ENCODE assay signal across 11 cellular contexts in the genomic region with DNA sequence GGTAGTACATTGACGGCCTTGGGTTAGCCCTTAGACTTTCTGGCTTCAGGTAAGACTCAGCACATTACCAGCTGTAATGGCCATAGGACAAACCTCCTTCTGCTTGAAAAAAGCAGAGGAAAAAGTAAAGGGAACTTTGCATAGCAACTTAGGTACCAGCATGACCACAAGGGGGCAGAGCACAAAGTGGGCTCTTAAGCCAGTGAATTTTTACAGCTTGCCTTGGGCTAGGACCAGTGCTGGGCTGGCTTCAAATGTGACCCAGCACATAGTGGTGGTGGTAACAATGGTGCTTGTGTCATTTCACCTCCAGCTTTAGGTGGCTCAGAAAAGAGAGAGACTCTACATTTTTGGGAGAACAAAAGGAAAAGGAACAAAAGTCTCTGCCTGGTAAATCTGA.
DNase-seq lines count a peak whose midpoint lies in the region; ATAC-seq and TF ChIP-seq lines count a peak whose summit lies in the region.
"Had no signal": no experiment of that assay in that cellular context is flagged by ENCODE, and none has a peak within 500 bp of the region (broad histone marks: within the 10 kb centered on the region; RNA-seq: fewer than 3 reads in every experiment).

No MANE protein-coding gene starts in this region.

- H3F3A ChIP-seq in PC-3 (ENCODE audit: low read length, unreplicated experiment), result no peaks in the 10 kb centered on the region

- H3K9ac ChIP-seq in PC-3 (ENCODE audit: low read length), result no peak overlapping the region

- H3K4me1 ChIP-seq in PC-3 (ENCODE audit: insufficient read depth, low read length), result no peaks in the 10 kb centered on the region

- ATAC-seq in PC-3 (no peak), HG03175 (IDR thresholded peaks at IDR 0.05; ENCODE audit: unreplicated experiment) (no peak)
- ATAC-seq: stimulated activated effector memory CD8-positive, alpha-beta T cell treated with anti-CD3 and anti-CD28 coated beads, Interleukin-12 subunit alpha, Interleukin-12 subunit beta, amount 100 ng/mL, for 72 hours had no signal

- intact Hi-C loops in PC-3 (cut with micrococcal nuclease), result no loop called here
- intact Hi-C loops in activated T-helper 2 cell treated with anti-CD3 and anti-CD28 coated beads, Interferon-gamma antibody, Interleukin-2, Interleukin-4, amounts not matched to agents 10 μg/mL and 5 μg/mL and 100 μg/mL, durations not matched to agents 14 hours and 24 hours and 36 hours (cut with micrococcal nuclease), result no loop called here

- no peaks in the 10 kb centered on the region for H3K79me2 ChIP-seq in PC-3 (ENCODE audit: low read length)

- no TSS peak for BruUV-seq in PC-3 (replicated peaks; lab: Mats Ljungman, UMichigan)

- POLR2A ChIA-PET in PC-3 (lab: Charles Lee; ENCODE audit: unreplicated experiment), result no interaction called here

- no peaks in the 10 kb centered on the region for H3K9me3 ChIP-seq in PC-3 (ENCODE audit: low read length)
- H3K9me3 ChIP-seq: neutrophil had no signal

- no peaks in the 10 kb centered on the region for H3K9me2 ChIP-seq in PC-3 (replicated peaks; ENCODE audit: low read length)

- no peaks in the 10 kb centered on the region for H3K36me3 ChIP-seq in PC-3 (ENCODE audit: low read depth, low read length)
- H3K36me3 ChIP-seq: neutrophil had no signal

- CTCF ChIA-PET in PC-3 (lab: Charles Lee), result interaction anchor here (0.6 kb wide), 1 partner anchor 34 kb away, joined by 12 read pairs; no protein-coding TSS in a partner anchor

- TF ChIP-seq CTCF in PC-3 (conservative IDR thresholded peaks at IDR 0.05; ENCODE audit: low read depth, low read length) (peak; percentile 54), fibroblast of the aortic adventitia (IDR thresholded peaks at IDR 0.05; ENCODE audit: insufficient read depth, low read length) (peak; percentile 53)

- H3K4me3 ChIP-seq in PC-3 (ENCODE audit: low read length) (no peak overlapping the region), fibroblast of the aortic adventitia (ENCODE audit: low read depth, low read length) (no peak overlapping the region)

- no peak overlapping the region for H2AFZ ChIP-seq in PC-3 (ENCODE audit: low read length)

- H4K20me1 ChIP-seq in PC-3 (ENCODE audit: low read length), result no peaks in the 10 kb centered on the region

- DNase-seq in stimulated activated CD4-positive, alpha-beta T cell treated with anti-CD3 and anti-CD28 coated beads, Interleukin-15, amount 100 ng/mL, for 24 hours, result peak; percentile 4
- DNase-seq in stimulated activated CD4-positive, alpha-beta T cell treated with anti-CD3 and anti-CD28 coated beads, Interleukin-4, amount 100 ng/mL, for 4 hours, result no peak
- peak; percentile 39 for DNase-seq in PC-3
- DNase-seq in fibroblast of the aortic adventitia (ENCODE audit: low read depth), result peak; percentile 19
- DNase-seq in GM03348 (ENCODE audit: low spot score), result no peak
- DNase-seq in activated CD8-positive, alpha-beta memory T cell treated with anti-CD3 and anti-CD28 coated beads for 24 hours, result no peak
- DNase-seq in activated T-helper 2 cell treated with anti-CD3 and anti-CD28 coated beads, Interferon-gamma antibody, Interleukin-2, Interleukin-4, amounts not matched to agents 10 μg/mL and 5 μg/mL and 100 μg/mL, durations not matched to agents 14 hours and 24 hours and 36 hours (ENCODE audit: low spot score), result no peak
- DNase-seq: activated CD4-positive, alpha-beta T cell treated with anti-CD3 and anti-CD28 coated beads for 1 hour had no signal

- H3K36me3 Mint-ChIP-seq in activated T-helper 2 cell treated with anti-CD3 and anti-CD28 coated beads, Interferon-gamma antibody, Interleukin-2, Interleukin-4, amounts not matched to agents 10 μg/mL and 5 μg/mL and 100 μg/mL, durations not matched to agents 14 hours and 24 hours and 36 hours (ENCODE audit: low read depth), result no peaks in the 10 kb centered on the region
- H3K36me3 Mint-ChIP-seq: stimulated activated effector memory CD8-positive, alpha-beta T cell treated with anti-CD3 and anti-CD28 coated beads, Interleukin-12 subunit alpha, Interleukin-12 subunit beta, amount 100 ng/mL, for 72 hours had no signal

- H3K27ac ChIP-seq in PC-3 (ENCODE audit: low read length), result no peak overlapping the region
- H3K27ac ChIP-seq: neutrophil had no signal

- no peaks in the 10 kb centered on the region for H3K27me3 ChIP-seq in PC-3 (ENCODE audit: low read length)
- H3K27me3 ChIP-seq: neutrophil had no signal

- H3K4me2 ChIP-seq in PC-3 (ENCODE audit: low read length), result no peak overlapping the region

- H3K9me3 Mint-ChIP-seq in activated T-helper 2 cell treated with anti-CD3 and anti-CD28 coated beads, Interferon-gamma antibody, Interleukin-2, Interleukin-4, amounts not matched to agents 10 μg/mL and 5 μg/mL and 100 μg/mL, durations not matched to agents 14 hours and 24 hours and 36 hours, result peaks cover 16% of the 10 kb centered on the region

- no peaks in the 10 kb centered on the region for H3K4me1 Mint-ChIP-seq in activated T-helper 2 cell treated with anti-CD3 and anti-CD28 coated beads, Interferon-gamma antibody, Interleukin-2, Interleukin-4, amounts not matched to agents 10 μg/mL and 5 μg/mL and 100 μg/mL, durations not matched to agents 14 hours and 24 hours and 36 hours (ENCODE audit: low read depth)
- H3K4me1 Mint-ChIP-seq: stimulated activated effector memory CD8-positive, alpha-beta T cell treated with anti-CD3 and anti-CD28 coated beads, Interleukin-12 subunit alpha, Interleukin-12 subunit beta, amount 100 ng/mL, for 72 hours had no signal

- no peaks in the 10 kb centered on the region for H3K27me3 Mint-ChIP-seq in activated T-helper 2 cell treated with anti-CD3 and anti-CD28 coated beads, Interferon-gamma antibody, Interleukin-2, Interleukin-4, amounts not matched to agents 10 μg/mL and 5 μg/mL and 100 μg/mL, durations not matched to agents 14 hours and 24 hours and 36 hours (ENCODE audit: low read depth)

- no peak overlapping the region for H3K4me3 Mint-ChIP-seq in activated T-helper 2 cell treated with anti-CD3 and anti-CD28 coated beads, Interferon-gamma antibody, Interleukin-2, Interleukin-4, amounts not matched to agents 10 μg/mL and 5 μg/mL and 100 μg/mL, durations not matched to agents 14 hours and 24 hours and 36 hours (ENCODE audit: low read depth)
- H3K4me3 Mint-ChIP-seq: stimulated activated effector memory CD8-positive, alpha-beta T cell treated with anti-CD3 and anti-CD28 coated beads, Interleukin-12 subunit alpha, Interleukin-12 subunit beta, amount 100 ng/mL, for 72 hours had no signal

- H3K27ac Mint-ChIP-seq in activated T-helper 2 cell treated with anti-CD3 and anti-CD28 coated beads, Interferon-gamma antibody, Interleukin-2, Interleukin-4, amounts not matched to agents 10 μg/mL and 5 μg/mL and 100 μg/mL, durations not matched to agents 14 hours and 24 hours and 36 hours, result no peak overlapping the region
- H3K27ac Mint-ChIP-seq: stimulated activated effector memory CD8-positive, alpha-beta T cell treated with anti-CD3 and anti-CD28 coated beads, Interleukin-12 subunit alpha, Interleukin-12 subunit beta, amount 100 ng/mL, for 72 hours had no signal

Comparison
In these comparisons a context has a peak if more than half of its experiments do, and no peak if none do; other contexts are left out.
1. DNase-seq: peak in stimulated activated CD4-positive, alpha-beta T cell treated with anti-CD3 and anti-CD28 coated beads, Interleukin-15, amount 100 ng/mL, for 24 hours (single experiment), PC-3 (single experiment) and fibroblast of the aortic adventitia (single experiment); none in stimulated activated CD4-positive, alpha-beta T cell treated with anti-CD3 and anti-CD28 coated beads, Interleukin-4, amount 100 ng/mL, for 4 hours (0 of 2), GM03348 (single experiment), activated CD8-positive, alpha-beta memory T cell treated with anti-CD3 and anti-CD28 coated beads for 24 hours (single experiment) and activated T-helper 2 cell treated with anti-CD3 and anti-CD28 coated beads, Interferon-gamma antibody, Interleukin-2, Interleukin-4, amounts not matched to agents 10 μg/mL and 5 μg/mL and 100 μg/mL, durations not matched to agents 14 hours and 24 hours and 36 hours (single experiment).